ENCODE assay signal across 8 cellular contexts in the genomic region with DNA sequence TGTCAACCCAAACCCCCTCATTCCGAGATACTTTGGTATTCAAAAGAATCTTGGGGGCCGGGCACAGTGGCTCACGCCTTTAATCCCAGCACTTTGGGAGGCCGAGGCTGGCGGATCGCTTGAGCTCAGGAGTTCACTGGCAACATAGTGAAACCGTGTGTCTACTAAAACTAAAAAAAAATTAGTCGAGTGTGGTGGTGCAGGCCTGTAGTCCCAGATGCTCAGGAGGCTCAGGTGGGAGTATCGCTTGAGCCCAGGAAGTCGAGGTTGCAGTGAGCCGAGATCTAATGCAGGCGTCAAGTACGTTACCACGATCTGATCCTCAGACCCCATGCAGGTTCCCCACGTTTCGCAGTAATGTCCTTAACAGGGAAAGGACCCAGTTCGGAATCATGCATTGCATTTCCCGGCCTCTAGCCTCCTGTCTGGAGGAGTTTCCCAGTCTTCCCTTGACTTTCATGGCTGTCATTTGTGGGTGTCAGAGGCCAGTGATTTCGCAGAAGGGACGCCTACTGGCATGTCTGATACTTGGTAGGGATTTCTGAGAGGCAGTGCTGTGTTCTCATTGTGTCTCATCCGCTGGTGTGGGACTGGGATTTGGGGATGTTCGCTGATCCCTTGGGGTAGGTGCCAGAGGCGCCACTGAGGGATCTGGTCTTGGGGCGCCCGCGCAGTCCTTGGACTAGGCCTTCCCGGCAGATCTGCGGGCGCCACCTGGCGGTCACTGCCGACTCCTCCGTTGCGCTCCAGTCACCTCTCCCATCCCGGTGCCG. TPM values are rescaled to one million over a fixed set of nuclear protein-coding genes. Genes with fewer than 3 reads are reported as not detected.
DNase-seq lines count a peak whose midpoint lies in the region; ATAC-seq and TF ChIP-seq lines count a peak whose summit lies in the region.

No MANE protein-coding gene starts in this region.

- DNase-seq in AG09319 (ENCODE audit: extremely low read depth, low read depth) (peak; percentile 52), NCI-H226 (peak; percentile 76), cerebellar cortex (ENCODE audit: low spot score) (peak; percentile 88), kidney epithelial cell (ENCODE audit: low read depth) (no peak)
- peak; percentile 94 for DNase-seq in stimulated activated CD4-positive, alpha-beta T cell treated with anti-CD3 and anti-CD28 coated beads, Interleukin-15, amount 100 ng/mL, for 24 hours

- H3K36me3 ChIP-seq in kidney epithelial cell (ENCODE audit: control insufficient read depth, insufficient read depth, low read length), result no peaks in the 10 kb centered on the region

- TF ChIP-seq CTCF in AG09319 (IDR thresholded peaks at IDR 0.05; ENCODE audit: low read depth, low read length), result peak; percentile 92
- peak; percentile 95 for TF ChIP-seq CTCF in kidney epithelial cell (IDR thresholded peaks at IDR 0.05; ENCODE audit: insufficient read depth, low read length, poor library complexity, severe bottlenecking)

- H3K27me3 ChIP-seq in kidney epithelial cell (ENCODE audit: control insufficient read depth, insufficient read depth, low read length), result no peaks in the 10 kb centered on the region

- ATAC-seq in GM19023 (IDR thresholded peaks at IDR 0.05; ENCODE audit: unreplicated experiment) (peak; percentile 76), HG03175 (IDR thresholded peaks at IDR 0.05; ENCODE audit: unreplicated experiment) (peak; percentile 79)
- peak; percentile 87 to 88 for ATAC-seq in activated CD4-positive, CD25-positive, alpha-beta regulatory T cell treated with anti-CD3 and anti-CD28 coated beads, Interleukin-2, amount 50 U/mL, for 24 hours

- H3K4me3 ChIP-seq in kidney epithelial cell (ENCODE audit: low read depth, low read length), result peak overlapping the region; percentile 46

RNA-seq across cellular contexts. Expression of gene HMGN1, which starts 39.3 kb away (rescaled TPM):
- 330 and 352 TPM in 2 replicates for total RNA-seq in kidney epithelial cell

RNA-seq across cellular contexts. Expression of gene LCA5L, which starts 57.4 kb away (rescaled TPM):
- 2.0 and 4.4 TPM in 2 replicates for total RNA-seq in kidney epithelial cell
